ENCODE assay signal across 7 cellular contexts in genomic region chr10:115093776-115094361, GRCh38. TPM values are rescaled to one million over a fixed set of nuclear protein-coding genes. Genes with fewer than 3 reads are reported as not detected.
A peak's percentile ranks its signal among the peaks of the same experiment; 100 is the strongest.
DNase-seq lines count a peak whose midpoint lies in the region; ATAC-seq and TF ChIP-seq lines count a peak whose summit lies in the region.

No MANE protein-coding gene starts in this region.

- TF ChIP-seq CTCF in GM13977 (IDR thresholded peaks at IDR 0.05; ENCODE audit: extremely low read depth, insufficient read depth, missing control alignments) (peak; percentile 51), adrenal gland (IDR thresholded peaks at IDR 0.05) (no peak)

- H3K4me3 ChIP-seq in adrenal gland (peak overlapping the region; percentile 22 to 88 (median 52)), subcutaneous abdominal adipose tissue (ENCODE audit: low read depth in 1 of 5, low read length in 5 of 5) (peak overlapping the region in 4 of 5 donors; percentile 63 to 68 (median 66))

- ATAC-seq in GM21619 (IDR thresholded peaks at IDR 0.05; ENCODE audit: unreplicated experiment), result peak; percentile 49

- H3K36me3 ChIP-seq in adrenal gland (replicated peaks in 1 of 2), result no peaks in the 10 kb centered on the region
- H3K36me3 ChIP-seq in subcutaneous abdominal adipose tissue (ENCODE audit: control insufficient read depth in 5 of 5, insufficient read depth in 5 of 5, low read length in 5 of 5), result no peaks in the 10 kb centered on the region

- intact Hi-C loops in adrenal gland (cut with DNase I), result no loop called here

- no peak for TF ChIP-seq POLR2A in adrenal gland (IDR thresholded peaks at IDR 0.05)

- H3K27ac ChIP-seq in adrenal gland, result peak overlapping the region in 4 of 5 donors; percentile 10 to 97 (median 82)
- H3K27ac ChIP-seq in subcutaneous abdominal adipose tissue (ENCODE audit: low read depth, low read length), result no peak overlapping the region

- WGBS in adrenal gland, 4 donors, result 0 to 8% (median 2%) methylated on average over 11 to 61 of the region's 61 CpGs

- H3K9me3 ChIP-seq in adrenal gland (replicated peaks in 1 of 3) (no peaks in the 10 kb centered on the region), subcutaneous abdominal adipose tissue (ENCODE audit: control insufficient read depth in 5 of 5, low read length in 5 of 5) (no peaks in the 10 kb centered on the region)

- H3K27me3 ChIP-seq in adrenal gland (no peaks in the 10 kb centered on the region), subcutaneous abdominal adipose tissue (ENCODE audit: control insufficient read depth in 5 of 5, insufficient read depth in 4 of 5, low read length in 5 of 5) (peaks cover 3 to 20% (median 13%) of the 10 kb centered on the region in 5 donors)

- DNase-seq in GM13977 (ENCODE audit: low spot score), result peak; percentile 70
- DNase-seq in HuH-7.5 (ENCODE audit: low spot score), result peak; percentile 46
- DNase-seq in adrenal gland, result peak; percentile 27 to 58 (median 50)
- peak; percentile 73 for DNase-seq in islet precursor cell
- no peak for DNase-seq in NCI-H1436 (lab: John Stamatoyannopoulos, UW)

- no peak overlapping the region for H3K9ac ChIP-seq in subcutaneous abdominal adipose tissue (ENCODE audit: low read length in 5 of 5)

- H3K4me1 ChIP-seq in adrenal gland (replicated peaks in 1 of 2) (peaks cover 0 to 12% of the 10 kb centered on the region in 2 donors), subcutaneous abdominal adipose tissue (ENCODE audit: control insufficient read depth in 5 of 5, insufficient read depth in 5 of 5, low read length in 5 of 5) (peaks cover 0 to 16% (median 14%) of the 10 kb centered on the region in 5 donors)

- in situ Hi-C loops in GM13977 (cut with MboI; ENCODE audit: low pct_unique_long_range_greater_than_20kb, low sequenced_read_pairs, unreplicated experiment), result no loop called here

RNA-seq across cellular contexts. Expression of gene ATRNL1, which starts 0.7 kb away (rescaled TPM):
- total RNA-seq in adrenal gland, result 100 to 1,000 TPM in 4 of 8 donors, 10 to 100 TPM in 4; 28.4 to 174 (median 97.3) TPM
- polyA plus RNA-seq in adrenal gland, result 10 to 100 TPM in 1 of 3 donors, 1 to 10 TPM in 2; 4.8 to 14.9 (median 8.4) TPM
